ENCODE assay signal across 24 cellular contexts in the genomic region with DNA sequence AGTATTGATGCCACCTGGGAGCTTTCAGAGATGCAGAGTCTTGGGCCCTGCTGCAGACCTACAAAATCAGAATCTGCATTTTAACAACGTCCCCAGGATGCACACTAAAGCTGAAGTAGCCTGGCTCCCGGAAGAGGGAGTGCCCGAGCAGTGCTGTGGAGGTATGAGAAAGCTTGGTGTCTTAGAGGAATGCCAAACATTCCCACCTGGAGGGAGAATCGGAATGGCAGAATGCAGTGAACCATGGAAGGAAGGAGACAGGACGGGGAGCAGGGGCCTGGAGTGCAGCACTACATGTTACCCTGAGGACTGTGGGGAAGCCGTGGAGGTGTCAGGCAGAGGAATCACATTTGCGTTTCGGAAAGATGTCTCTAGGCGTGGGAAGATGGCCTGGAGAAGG.
DNase-seq lines count a peak whose midpoint lies in the region; ATAC-seq, FAIRE-seq and TF ChIP-seq lines count a peak whose summit lies in the region.
"Had no signal": no experiment of that assay in that cellular context is flagged by ENCODE, and none has a peak within 500 bp of the region (broad histone marks: within the 10 kb centered on the region; RNA-seq: fewer than 3 reads in every experiment).

No MANE protein-coding gene starts in this region.

- H3K27me3 ChIP-seq in H1 (replicated peaks in 1 of 4; ENCODE audit: control insufficient read depth in 3 of 4, extremely low read depth in 1 of 4, insufficient read depth in 3 of 4, low read length in 3 of 4) = no peaks in the 10 kb centered on the region
- no peaks in the 10 kb centered on the region for H3K27me3 ChIP-seq in CD8-positive, alpha-beta memory T cell (ENCODE audit: insufficient read depth, low read length, poor library complexity, severe bottlenecking)
- H3K27me3 ChIP-seq: dorsolateral prefrontal cortex, transverse colon had no signal

- H3K9ac ChIP-seq in H1 (replicated peaks in 1 of 4; ENCODE audit: extremely low read depth in 1 of 4, low read depth in 3 of 4, low read length in 3 of 4) = no peak overlapping the region

- H3K36me3 ChIP-seq in H1 (ENCODE audit: control insufficient read depth in 2 of 4, insufficient read depth in 4 of 4, low read length in 3 of 4) = no peaks in the 10 kb centered on the region; a peak in 1 of 8 replicates
- peaks cover 13% of the 10 kb centered on the region for H3K36me3 ChIP-seq in CD8-positive, alpha-beta memory T cell (ENCODE audit: insufficient read depth, low read length)
- H3K36me3 ChIP-seq: lower lobe of right lung, transverse colon had no signal

- H3K4me3 Mint-ChIP-seq in T-helper 1 cell treated with Interleukin-12 subunit alpha and Interleukin-12 subunit beta and Interleukin-4 antibody, amounts not matched to agents 30 μg/mL and 1 μg/mL, for 36 hours = no peak overlapping the region
- H3K4me3 Mint-ChIP-seq in CD8-positive, alpha-beta memory T cell = no peak overlapping the region
- H3K4me3 Mint-ChIP-seq: activated T-helper 1 cell treated with anti-CD3 and anti-CD28 coated beads, Interleukin-12 subunit alpha, Interleukin-12 subunit beta, Interleukin-2, Interleukin-4 antibody, amounts not matched to agents 30 ng/mL and 10 ng/mL and 1 ng/mL, durations not matched to agents 14 hours and 24 hours and 36 hours; CD4-positive, alpha-beta T cell; T-cell had no signal

- no peak overlapping the region for H4K8ac ChIP-seq in H1 (ENCODE audit: extremely low read depth, insufficient read depth, low read length)

- no peak for TF ChIP-seq POLR2A in H1 (IDR thresholded peaks at IDR 0.05; ENCODE audit: control extremely low read depth in 1 of 2, low read depth in 2 of 2, low read length in 2 of 2)

- FAIRE-seq in H1 (lab: Jason Lieb, UNC) = peak; percentile 39
- FAIRE-seq: astrocyte had no signal

- no peak overlapping the region for H3K4me3 ChIP-seq in H1 (ENCODE audit: extremely low read depth in 1 of 4, insufficient read depth in 2 of 4, low read depth in 3 of 4, low read length in 4 of 4)
- H3K4me3 ChIP-seq in CD8-positive, alpha-beta memory T cell (ENCODE audit: low read length) = no peak overlapping the region
- H3K4me3 ChIP-seq: dorsolateral prefrontal cortex, lower lobe of right lung, transverse colon had no signal

- no peak overlapping the region; the same call in none of the 2 replicates for H3K18ac ChIP-seq in H1 (ENCODE audit: extremely low read depth, low read length)

- H3K4me1 Mint-ChIP-seq in T-helper 1 cell treated with Interleukin-12 subunit alpha and Interleukin-12 subunit beta and Interleukin-4 antibody, amounts not matched to agents 30 μg/mL and 1 μg/mL, for 36 hours (ENCODE audit: low read depth) = peaks cover 12% of the 10 kb centered on the region
- peaks cover 29 to 36% (median 36%) of the 10 kb centered on the region in 3 donors for H3K4me1 Mint-ChIP-seq in CD8-positive, alpha-beta memory T cell

- no peaks in the 10 kb centered on the region for H3K79me1 ChIP-seq in H1 (ENCODE audit: low read depth, low read length)

- no peaks in the 10 kb centered on the region for H3K79me2 ChIP-seq in H1 (ENCODE audit: control insufficient read depth in 1 of 2, insufficient read depth in 2 of 2, low read length in 2 of 2)

- H3K14ac ChIP-seq in H1 (ENCODE audit: insufficient read length) = no peak overlapping the region

- H2AFZ ChIP-seq in H1 (ENCODE audit: low read length) = no peak overlapping the region

- no peak overlapping the region for H4K5ac ChIP-seq in H1 (ENCODE audit: insufficient read length, low read depth, low read length)

- peak overlapping the region; percentile 91; the same call in 1 of the 2 replicates for H2BK12ac ChIP-seq in H1 (ENCODE audit: low read depth, low read length)

- peaks cover 4 to 15% (median 11%) of the 10 kb centered on the region in 4 experiments for H3K4me1 ChIP-seq in H1 (replicated peaks in 1 of 4; ENCODE audit: control insufficient read depth in 3 of 4, insufficient read depth in 4 of 4, low read length in 3 of 4)
- peaks cover 20% of the 10 kb centered on the region for H3K4me1 ChIP-seq in CD8-positive, alpha-beta memory T cell (ENCODE audit: insufficient read depth, low read length)
- H3K4me1 ChIP-seq: lower lobe of right lung had no signal

- H2AK5ac ChIP-seq in H1 (ENCODE audit: low read depth, low read length) = peak overlapping the region; percentile 93

- CTCF ChIA-PET in H1 (lab: Charles Lee; ENCODE audit: partially characterized antibody) = interaction anchor here (0.9 to 1.4 kb wide), 3 partner anchors 40 to 565 kb away, joined by 3 to 8 read pairs (median 3); no protein-coding TSS in a partner anchor
- CTCF ChIA-PET in CD8-positive, alpha-beta memory T cell (lab: Charles Lee) = no interaction called here

- H3K36me3 Mint-ChIP-seq in T-helper 1 cell treated with Interleukin-12 subunit alpha and Interleukin-12 subunit beta and Interleukin-4 antibody, amounts not matched to agents 30 μg/mL and 1 μg/mL, for 36 hours (ENCODE audit: low read depth) = peaks cover 17% of the 10 kb centered on the region
- peaks cover 16 to 88% (median 21%) of the 10 kb centered on the region in 3 donors for H3K36me3 Mint-ChIP-seq in CD8-positive, alpha-beta memory T cell
- H3K36me3 Mint-ChIP-seq: activated naive CD4-positive, alpha-beta T cell treated with anti-CD3 and anti-CD28 coated beads, Interleukin-2, amount 50 U/mL, for 72 hours had no signal

- no peak for TF ChIP-seq EP300 in H1 (IDR thresholded peaks at IDR 0.05; ENCODE audit: borderline replicate concordance in 1 of 2, low read depth in 2 of 2, low read length in 2 of 2)

- no peaks in the 10 kb centered on the region for H4K20me1 ChIP-seq in H1 (replicated peaks in 1 of 2; ENCODE audit: control insufficient read depth in 1 of 2, insufficient read depth in 2 of 2, low read length in 2 of 2)

- no peak overlapping the region for H3K56ac ChIP-seq in H1 (replicated peaks; ENCODE audit: insufficient read length, low read depth, low read length)

- peak overlapping the region; percentile 62; the same call in 1 of the 2 replicates for H2BK5ac ChIP-seq in H1 (ENCODE audit: low read depth, low read length)

- no peaks in the 10 kb centered on the region for H3K9me3 Mint-ChIP-seq in T-helper 1 cell treated with Interleukin-12 subunit alpha and Interleukin-12 subunit beta and Interleukin-4 antibody, amounts not matched to agents 30 μg/mL and 1 μg/mL, for 36 hours
- no peaks in the 10 kb centered on the region for H3K9me3 Mint-ChIP-seq in CD8-positive, alpha-beta memory T cell
- H3K9me3 Mint-ChIP-seq: activated naive CD4-positive, alpha-beta T cell treated with anti-CD3 and anti-CD28 coated beads, Interleukin-2, amount 50 U/mL, for 72 hours; activated T-helper 1 cell treated with anti-CD3 and anti-CD28 coated beads, Interleukin-12 subunit alpha, Interleukin-12 subunit beta, Interleukin-2, Interleukin-4 antibody, amounts not matched to agents 30 ng/mL and 10 ng/mL and 1 ng/mL, durations not matched to agents 14 hours and 24 hours and 36 hours; CD4-positive, alpha-beta T cell; T-cell had no signal

- H3K27ac ChIP-seq in H1 (ENCODE audit: low read depth, low read length) = no peak overlapping the region
- H3K27ac ChIP-seq in CD8-positive, alpha-beta memory T cell (ENCODE audit: low read depth, low read length) = no peak overlapping the region
- H3K27ac ChIP-seq: 22Rv1, dorsolateral prefrontal cortex, lower lobe of right lung, transverse colon had no signal

- H3K27ac Mint-ChIP-seq in T-helper 1 cell treated with Interleukin-12 subunit alpha and Interleukin-12 subunit beta and Interleukin-4 antibody, amounts not matched to agents 30 μg/mL and 1 μg/mL, for 36 hours = peak overlapping the region; percentile 61
- H3K27ac Mint-ChIP-seq in CD8-positive, alpha-beta memory T cell = peak overlapping the region in 3 of 8 donors; percentile 32 to 68 (median 54)
- H3K27ac Mint-ChIP-seq: activated naive CD4-positive, alpha-beta T cell treated with anti-CD3 and anti-CD28 coated beads, Interleukin-2, amount 50 U/mL, for 72 hours; activated T-helper 1 cell treated with anti-CD3 and anti-CD28 coated beads, Interleukin-12 subunit alpha, Interleukin-12 subunit beta, Interleukin-2, Interleukin-4 antibody, amounts not matched to agents 30 ng/mL and 10 ng/mL and 1 ng/mL, durations not matched to agents 14 hours and 24 hours and 36 hours had no signal

- H3K27me3 Mint-ChIP-seq in T-helper 1 cell treated with Interleukin-12 subunit alpha and Interleukin-12 subunit beta and Interleukin-4 antibody, amounts not matched to agents 30 μg/mL and 1 μg/mL, for 36 hours (ENCODE audit: low read depth) = peaks cover 7% of the 10 kb centered on the region
- H3K27me3 Mint-ChIP-seq in CD8-positive, alpha-beta memory T cell = no peaks in the 10 kb centered on the region
- H3K27me3 Mint-ChIP-seq: CD4-positive, alpha-beta T cell; T-cell had no signal

- 58% methylated on average over 9 of the region's 9 CpGs; no CpG with 5 or more reads in 1 of the 2 experiments for WGBS in H1 (ENCODE audit: extremely low coverage in 1 of 2, insufficient coverage in 1 of 2, insufficient read length in 1 of 2, insufficient replicate concordance in 2 of 2, low coverage in 1 of 2, low lambda C conversion rate in 2 of 2, missing lambda C conversion rate in 1 of 2), 2 experiments

- H2BK120ac ChIP-seq in H1 (replicated peaks; ENCODE audit: low read depth, low read length) = no peak overlapping the region

- H3K9me3 ChIP-seq in H1 (ENCODE audit: insufficient read depth in 2 of 2, low read depth in 1 of 2, low read length in 1 of 2) = no peaks in the 10 kb centered on the region
- no peaks in the 10 kb centered on the region for H3K9me3 ChIP-seq in CD8-positive, alpha-beta memory T cell (ENCODE audit: low read length)
- H3K9me3 ChIP-seq: lower lobe of right lung, transverse colon had no signal

- H2BK20ac ChIP-seq in H1 (ENCODE audit: low read length) = peak overlapping the region; percentile 94

- TF ChIP-seq RAD21 in H1 (IDR thresholded peaks at IDR 0.05 in 1 of 2, conservative IDR thresholded peaks at IDR 0.05 in 1 of 2; ENCODE audit: low read depth in 2 of 2, low read length in 2 of 2) = peak; percentile 19 to 29; a peak in 3 of 4 replicates

- no peaks in the 10 kb centered on the region for H3K23me2 ChIP-seq in H1 (ENCODE audit: low read depth, low read length)

- no peak overlapping the region for H3K4ac ChIP-seq in H1 (replicated peaks; ENCODE audit: insufficient read length, low read depth, low read length)

- no peak for DNase-seq in T-helper 1 cell
- peak; percentile 27 to 57 for DNase-seq in H1 (ENCODE audit: low read depth in 1 of 2, low spot score in 2 of 2)
- peak; percentile 67 for DNase-seq in kidney glomerular epithelial cell (lab: John Stamatoyannopoulos, UW)
- peak; percentile 78 for DNase-seq in renal cortical epithelial cell (ENCODE audit: low read depth)
- no peak for DNase-seq in CD8-positive, alpha-beta memory T cell
- no peak for DNase-seq in DMS 273 (lab: John Stamatoyannopoulos, UW; ENCODE audit: unreplicated experiment)
- DNase-seq: activated CD4-positive, alpha-beta T cell treated with anti-CD3 and anti-CD28 coated beads for 48 hours; CD4-positive, alpha-beta T cell; dorsolateral prefrontal cortex; GDM1; head of caudate nucleus; Karpas-422; lower lobe of right lung; MV-4-11; NCI-H187; NCI-H526; T-cell; transverse colon had no signal

- no peak for ATAC-seq in HG03469 (IDR thresholded peaks at IDR 0.05; ENCODE audit: unreplicated experiment)
- ATAC-seq: activated naive CD4-positive, alpha-beta T cell treated with anti-CD3 and anti-CD28 coated beads, Interleukin-2, amount 50 U/mL, for 72 hours; lower lobe of right lung; T-cell had no signal

- H4K91ac ChIP-seq in H1 (replicated peaks; ENCODE audit: insufficient read length, low read length) = no peak overlapping the region

- POLR2A ChIA-PET in H1 (lab: Charles Lee; ENCODE audit: partially characterized antibody) = interaction anchor here (1.0 to 1.1 kb wide), 2 partner anchors 21 to 49 kb away, joined by 3 read pairs; no protein-coding TSS in a partner anchor
- POLR2A ChIA-PET in CD8-positive, alpha-beta memory T cell (lab: Charles Lee) = no interaction called here

- no peak overlapping the region for H3K23ac ChIP-seq in H1 (ENCODE audit: insufficient read length)

- H2BK15ac ChIP-seq in H1 (ENCODE audit: low read length) = no peak overlapping the region

- TF ChIP-seq CTCF in H1 (IDR thresholded peaks at IDR 0.05; ENCODE audit: control extremely low read depth in 1 of 3, insufficient read depth in 1 of 3, low read depth in 1 of 3, low read length in 3 of 3) = no peak

- H3K4me2 ChIP-seq in H1 (ENCODE audit: insufficient read depth in 1 of 2, low read depth in 2 of 2, low read length in 2 of 2) = 0 out of 4 replicates have a peak overlapping the region, but pooled peaks of 1 of the 2 experiments have one; percentile 7

Comparison
In these comparisons a context has a peak if more than half of its experiments do, and no peak if none do; other contexts are left out.
1. DNase-seq: peak in H1 (2 of 2), kidney glomerular epithelial cell (single experiment) and renal cortical epithelial cell (single experiment); none in T-helper 1 cell (0 of 5), CD8-positive, alpha-beta memory T cell (0 of 5) and DMS 273 (single experiment).